1 cellular context compared by ENCODE assay signal in the genomic region with DNA sequence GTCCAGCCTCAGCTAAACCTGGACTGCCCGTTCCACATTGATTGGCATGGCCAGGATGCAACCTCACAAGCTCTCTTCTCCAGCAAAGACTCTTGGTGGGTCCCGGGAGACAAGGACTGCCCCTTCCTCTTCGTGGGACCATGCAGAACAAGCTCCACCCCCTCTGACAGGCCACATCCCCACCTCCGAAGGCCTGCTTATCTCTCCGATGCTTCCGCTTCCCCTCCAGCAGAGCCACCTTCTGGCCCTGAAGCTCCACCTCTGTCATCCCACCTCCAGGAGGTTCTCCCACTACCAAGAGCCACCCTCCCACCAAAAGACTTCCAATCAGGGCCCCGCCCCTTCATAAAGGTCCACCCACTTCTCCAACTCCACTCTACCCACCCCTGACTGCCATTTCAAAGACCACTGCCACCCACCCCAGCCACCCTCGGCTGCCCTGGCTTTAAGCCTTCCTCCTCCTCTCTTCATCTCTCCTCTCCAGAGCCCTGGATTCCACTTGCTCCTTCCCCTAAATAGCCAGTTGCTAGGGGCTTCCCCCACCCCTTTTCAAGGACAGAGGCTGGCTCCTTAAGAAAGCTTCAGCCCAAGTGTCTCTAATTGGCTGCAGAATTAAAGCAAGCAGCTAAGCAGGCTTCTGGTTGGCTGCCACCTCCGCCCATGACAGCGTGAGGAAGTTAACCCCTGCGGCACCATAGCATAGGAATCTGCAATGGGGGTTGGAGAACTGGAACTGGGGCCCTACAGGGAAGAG.
TF ChIP-seq lines count a peak whose summit lies in the region.

No MANE protein-coding gene starts in this region.

TF ChIP-seq in K562, 482 proteins besides CTCF, POLR2A, EP300 and RAD21 (continued from another document and continues in another):
- TF ChIP-seq, protein P1, sequence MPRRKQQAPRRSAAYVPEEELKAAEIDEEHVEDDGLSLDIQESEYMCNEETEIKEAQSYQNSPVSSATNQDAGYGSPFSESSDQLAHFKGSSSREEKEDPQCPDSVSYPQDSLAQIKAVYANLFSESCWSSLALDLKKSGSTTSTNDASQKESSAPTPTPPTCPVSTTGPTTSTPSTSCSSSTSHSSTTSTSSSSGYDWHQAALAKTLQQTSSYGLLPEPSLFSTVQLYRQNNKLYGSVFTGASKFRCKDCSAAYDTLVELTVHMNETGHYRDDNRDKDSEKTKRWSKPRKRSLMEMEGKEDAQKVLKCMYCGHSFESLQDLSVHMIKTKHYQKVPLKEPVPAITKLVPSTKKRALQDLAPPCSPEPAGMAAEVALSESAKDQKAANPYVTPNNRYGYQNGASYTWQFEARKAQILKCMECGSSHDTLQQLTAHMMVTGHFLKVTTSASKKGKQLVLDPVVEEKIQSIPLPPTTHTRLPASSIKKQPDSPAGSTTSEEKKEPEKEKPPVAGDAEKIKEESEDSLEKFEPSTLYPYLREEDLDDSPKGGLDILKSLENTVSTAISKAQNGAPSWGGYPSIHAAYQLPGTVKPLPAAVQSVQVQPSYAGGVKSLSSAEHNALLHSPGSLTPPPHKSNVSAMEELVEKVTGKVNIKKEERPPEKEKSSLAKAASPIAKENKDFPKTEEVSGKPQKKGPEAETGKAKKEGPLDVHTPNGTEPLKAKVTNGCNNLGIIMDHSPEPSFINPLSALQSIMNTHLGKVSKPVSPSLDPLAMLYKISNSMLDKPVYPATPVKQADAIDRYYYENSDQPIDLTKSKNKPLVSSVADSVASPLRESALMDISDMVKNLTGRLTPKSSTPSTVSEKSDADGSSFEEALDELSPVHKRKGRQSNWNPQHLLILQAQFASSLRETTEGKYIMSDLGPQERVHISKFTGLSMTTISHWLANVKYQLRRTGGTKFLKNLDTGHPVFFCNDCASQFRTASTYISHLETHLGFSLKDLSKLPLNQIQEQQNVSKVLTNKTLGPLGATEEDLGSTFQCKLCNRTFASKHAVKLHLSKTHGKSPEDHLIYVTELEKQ (CRISPR knock-in tag; IDR thresholded peaks at IDR 0.05): no peak
- no peak for TF ChIP-seq BRD4 (IDR thresholded peaks at IDR 0.05)
- TF ChIP-seq HSF4 (CRISPR knock-in tag; IDR thresholded peaks at IDR 0.05; ENCODE audit: borderline replicate concordance): no peak
- TF ChIP-seq, protein P2, sequence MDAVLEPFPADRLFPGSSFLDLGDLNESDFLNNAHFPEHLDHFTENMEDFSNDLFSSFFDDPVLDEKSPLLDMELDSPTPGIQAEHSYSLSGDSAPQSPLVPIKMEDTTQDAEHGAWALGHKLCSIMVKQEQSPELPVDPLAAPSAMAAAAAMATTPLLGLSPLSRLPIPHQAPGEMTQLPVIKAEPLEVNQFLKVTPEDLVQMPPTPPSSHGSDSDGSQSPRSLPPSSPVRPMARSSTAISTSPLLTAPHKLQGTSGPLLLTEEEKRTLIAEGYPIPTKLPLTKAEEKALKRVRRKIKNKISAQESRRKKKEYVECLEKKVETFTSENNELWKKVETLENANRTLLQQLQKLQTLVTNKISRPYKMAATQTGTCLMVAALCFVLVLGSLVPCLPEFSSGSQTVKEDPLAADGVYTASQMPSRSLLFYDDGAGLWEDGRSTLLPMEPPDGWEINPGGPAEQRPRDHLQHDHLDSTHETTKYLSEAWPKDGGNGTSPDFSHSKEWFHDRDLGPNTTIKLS (IDR thresholded peaks at IDR 0.05; ENCODE audit: borderline replicate concordance, low read depth): no peak
- TF ChIP-seq FOXA3 (CRISPR knock-in tag; conservative IDR thresholded peaks at IDR 0.05 in 1 of 2, IDR thresholded peaks at IDR 0.05 in 1 of 2): no peak
- TF ChIP-seq, protein P3, sequence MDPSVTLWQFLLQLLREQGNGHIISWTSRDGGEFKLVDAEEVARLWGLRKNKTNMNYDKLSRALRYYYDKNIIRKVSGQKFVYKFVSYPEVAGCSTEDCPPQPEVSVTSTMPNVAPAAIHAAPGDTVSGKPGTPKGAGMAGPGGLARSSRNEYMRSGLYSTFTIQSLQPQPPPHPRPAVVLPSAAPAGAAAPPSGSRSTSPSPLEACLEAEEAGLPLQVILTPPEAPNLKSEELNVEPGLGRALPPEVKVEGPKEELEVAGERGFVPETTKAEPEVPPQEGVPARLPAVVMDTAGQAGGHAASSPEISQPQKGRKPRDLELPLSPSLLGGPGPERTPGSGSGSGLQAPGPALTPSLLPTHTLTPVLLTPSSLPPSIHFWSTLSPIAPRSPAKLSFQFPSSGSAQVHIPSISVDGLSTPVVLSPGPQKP (CRISPR knock-in tag; IDR thresholded peaks at IDR 0.05): no peak
- no peak for TF ChIP-seq CBFA2T2 (conservative IDR thresholded peaks at IDR 0.05)
- TF ChIP-seq SMARCC2 (IDR thresholded peaks at IDR 0.05; ENCODE audit: low read depth): no peak
- TF ChIP-seq MAFG (tag; conservative IDR thresholded peaks at IDR 0.05): no peak
- no peak for TF ChIP-seq MCM3 (IDR thresholded peaks at IDR 0.05)
- no peak for TF ChIP-seq MTA2 (IDR thresholded peaks at IDR 0.05; ENCODE audit: low read depth)
- TF ChIP-seq KAT8 (IDR thresholded peaks at IDR 0.05; ENCODE audit: low read depth): no peak
- TF ChIP-seq MAFF (IDR thresholded peaks at IDR 0.05; ENCODE audit: low read length): no peak
- no peak for TF ChIP-seq MECOM (CRISPR knock-in tag; IDR thresholded peaks at IDR 0.05)
- TF ChIP-seq RBM17 (IDR thresholded peaks at IDR 0.05; ENCODE audit: borderline replicate concordance, low read depth, low read length): no peak
- TF ChIP-seq BRF1 (IDR thresholded peaks at IDR 0.05; ENCODE audit: borderline replicate concordance, extremely low read depth, insufficient read length): no peak
- TF ChIP-seq ZNF707 (CRISPR knock-in tag; conservative IDR thresholded peaks at IDR 0.05): no peak
- no peak for TF ChIP-seq SRSF3 (IDR thresholded peaks at IDR 0.05; ENCODE audit: insufficient read depth, low read length)
- TF ChIP-seq, protein P4, sequence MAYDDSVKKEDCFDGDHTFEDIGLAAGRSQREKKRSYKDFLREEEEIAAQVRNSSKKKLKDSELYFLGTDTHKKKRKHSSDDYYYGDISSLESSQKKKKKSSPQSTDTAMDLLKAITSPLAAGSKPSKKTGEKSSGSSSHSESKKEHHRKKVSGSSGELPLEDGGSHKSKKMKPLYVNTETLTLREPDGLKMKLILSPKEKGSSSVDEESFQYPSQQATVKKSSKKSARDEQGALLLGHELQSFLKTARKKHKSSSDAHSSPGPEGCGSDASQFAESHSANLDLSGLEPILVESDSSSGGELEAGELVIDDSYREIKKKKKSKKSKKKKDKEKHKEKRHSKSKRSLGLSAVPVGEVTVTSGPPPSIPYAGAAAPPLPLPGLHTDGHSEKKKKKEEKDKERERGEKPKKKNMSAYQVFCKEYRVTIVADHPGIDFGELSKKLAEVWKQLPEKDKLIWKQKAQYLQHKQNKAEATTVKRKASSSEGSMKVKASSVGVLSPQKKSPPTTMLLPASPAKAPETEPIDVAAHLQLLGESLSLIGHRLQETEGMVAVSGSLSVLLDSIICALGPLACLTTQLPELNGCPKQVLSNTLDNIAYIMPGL (CRISPR knock-in tag; IDR thresholded peaks at IDR 0.05): 0 out of 2 replicates have a peak, but pooled peaks have one; percentile 61
- no peak for TF ChIP-seq ZNF592 (IDR thresholded peaks at IDR 0.05)
- no peak for TF ChIP-seq BHLHE40 (IDR thresholded peaks at IDR 0.05; ENCODE audit: low read length)
- TF ChIP-seq FOXP4 (CRISPR knock-in tag; IDR thresholded peaks at IDR 0.05; ENCODE audit: borderline replicate concordance): no peak
- no peak for TF ChIP-seq ZFPM2 (CRISPR knock-in tag; IDR thresholded peaks at IDR 0.05)
- no peak for TF ChIP-seq ZNF197 (CRISPR knock-in tag; IDR thresholded peaks at IDR 0.05; ENCODE audit: low read depth)
- TF ChIP-seq CCNT2 (IDR thresholded peaks at IDR 0.05; ENCODE audit: borderline replicate concordance, extremely low read depth, insufficient read length, low read depth, low read length): no peak
- TF ChIP-seq NR3C1 (CRISPR knock-in tag; IDR thresholded peaks at IDR 0.05): no peak
- TF ChIP-seq USF1 (CRISPR knock-in tag; IDR thresholded peaks at IDR 0.05): peak; percentile 37; the same call in 1 of the 2 replicates
- TF ChIP-seq ZNF12 (CRISPR knock-in tag; IDR thresholded peaks at IDR 0.05): no peak
- TF ChIP-seq, protein P5, sequence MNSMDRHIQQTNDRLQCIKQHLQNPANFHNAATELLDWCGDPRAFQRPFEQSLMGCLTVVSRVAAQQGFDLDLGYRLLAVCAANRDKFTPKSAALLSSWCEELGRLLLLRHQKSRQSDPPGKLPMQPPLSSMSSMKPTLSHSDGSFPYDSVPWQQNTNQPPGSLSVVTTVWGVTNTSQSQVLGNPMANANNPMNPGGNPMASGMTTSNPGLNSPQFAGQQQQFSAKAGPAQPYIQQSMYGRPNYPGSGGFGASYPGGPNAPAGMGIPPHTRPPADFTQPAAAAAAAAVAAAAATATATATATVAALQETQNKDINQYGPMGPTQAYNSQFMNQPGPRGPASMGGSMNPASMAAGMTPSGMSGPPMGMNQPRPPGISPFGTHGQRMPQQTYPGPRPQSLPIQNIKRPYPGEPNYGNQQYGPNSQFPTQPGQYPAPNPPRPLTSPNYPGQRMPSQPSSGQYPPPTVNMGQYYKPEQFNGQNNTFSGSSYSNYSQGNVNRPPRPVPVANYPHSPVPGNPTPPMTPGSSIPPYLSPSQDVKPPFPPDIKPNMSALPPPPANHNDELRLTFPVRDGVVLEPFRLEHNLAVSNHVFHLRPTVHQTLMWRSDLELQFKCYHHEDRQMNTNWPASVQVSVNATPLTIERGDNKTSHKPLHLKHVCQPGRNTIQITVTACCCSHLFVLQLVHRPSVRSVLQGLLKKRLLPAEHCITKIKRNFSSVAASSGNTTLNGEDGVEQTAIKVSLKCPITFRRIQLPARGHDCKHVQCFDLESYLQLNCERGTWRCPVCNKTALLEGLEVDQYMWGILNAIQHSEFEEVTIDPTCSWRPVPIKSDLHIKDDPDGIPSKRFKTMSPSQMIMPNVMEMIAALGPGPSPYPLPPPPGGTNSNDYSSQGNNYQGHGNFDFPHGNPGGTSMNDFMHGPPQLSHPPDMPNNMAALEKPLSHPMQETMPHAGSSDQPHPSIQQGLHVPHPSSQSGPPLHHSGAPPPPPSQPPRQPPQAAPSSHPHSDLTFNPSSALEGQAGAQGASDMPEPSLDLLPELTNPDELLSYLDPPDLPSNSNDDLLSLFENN (IDR thresholded peaks at IDR 0.05; ENCODE audit: low read depth in 2 of 2, low read length in 2 of 2): no peak
- peak; percentile 65 for TF ChIP-seq NFRKB (IDR thresholded peaks at IDR 0.05; ENCODE audit: low read depth)
- TF ChIP-seq ELF2 (CRISPR knock-in tag; IDR thresholded peaks at IDR 0.05): no peak
- no peak for TF ChIP-seq YY1 (IDR thresholded peaks at IDR 0.05; ENCODE audit: borderline replicate concordance in 1 of 3, control insufficient read depth in 1 of 3, extremely low read depth in 1 of 3, insufficient read depth in 3 of 3, insufficient read length in 1 of 3, insufficient replicate concordance in 2 of 3, low read depth in 1 of 3, low read length in 2 of 3)
- no peak for TF ChIP-seq NCOA4 (IDR thresholded peaks at IDR 0.05; ENCODE audit: partially characterized antibody)
- no peak for TF ChIP-seq SOX6 (IDR thresholded peaks at IDR 0.05)
- TF ChIP-seq E2F5 (CRISPR knock-in tag; IDR thresholded peaks at IDR 0.05): no peak
- no peak for TF ChIP-seq OTX1 (CRISPR knock-in tag; IDR thresholded peaks at IDR 0.05)
- TF ChIP-seq MEF2A (IDR thresholded peaks at IDR 0.05; ENCODE audit: control insufficient read depth, low read depth, low read length): no peak
- TF ChIP-seq, protein P6, sequence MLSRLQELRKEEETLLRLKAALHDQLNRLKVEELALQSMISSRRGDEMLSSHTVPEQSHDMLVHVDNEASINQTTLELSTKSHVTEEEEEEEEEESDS (CRISPR knock-in tag; IDR thresholded peaks at IDR 0.05): no peak
